ENCODE assay signal across 8 cellular contexts in the genomic region with DNA sequence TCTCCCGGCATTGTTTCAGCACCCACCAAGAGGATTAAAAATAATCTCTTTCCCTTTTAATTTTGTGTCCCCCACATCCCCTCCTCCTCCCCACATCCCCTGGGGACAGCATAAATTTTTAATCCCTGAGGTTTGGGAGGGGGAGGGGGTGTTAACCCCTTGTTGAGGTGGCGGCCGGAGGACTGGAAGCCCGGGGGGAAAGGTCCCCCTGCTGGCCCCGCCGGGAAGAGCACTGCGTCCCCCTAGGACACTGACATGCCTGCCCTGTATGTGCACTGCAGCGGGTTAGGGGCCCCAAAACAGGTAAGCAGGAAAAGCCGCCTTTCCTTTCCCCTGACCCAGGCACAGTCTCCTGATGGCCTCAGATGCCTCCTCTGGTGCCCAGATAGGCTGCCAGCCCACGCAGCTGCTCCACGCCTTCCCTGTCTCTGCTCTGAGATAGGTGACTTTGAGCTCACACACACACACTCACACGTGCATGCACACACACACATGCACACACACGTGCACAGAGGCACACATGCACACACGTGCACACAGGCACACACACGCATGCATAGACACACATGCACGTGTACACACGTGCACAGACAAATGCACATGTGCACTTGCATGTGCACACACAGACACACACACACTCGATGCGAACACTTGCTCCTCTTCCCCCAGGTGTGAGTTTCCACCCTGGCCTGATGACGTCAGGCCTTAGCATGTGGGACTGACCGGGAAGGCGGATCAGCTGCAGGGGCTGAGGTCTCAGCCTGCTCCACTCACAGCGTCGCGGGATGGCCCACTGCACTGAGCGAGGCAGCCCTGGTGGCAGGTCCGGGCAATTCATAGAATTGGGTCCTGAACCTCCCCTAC. TPM values are rescaled to one million over a fixed set of nuclear protein-coding genes. Genes with fewer than 3 reads are reported as not detected.
A peak's percentile ranks its signal among the peaks of the same experiment; 100 is the strongest.
DNase-seq lines count a peak whose midpoint lies in the region; ATAC-seq and TF ChIP-seq lines count a peak whose summit lies in the region.
"Had no signal": no experiment of that assay in that cellular context is flagged by ENCODE, and none has a peak within 500 bp of the region (broad histone marks: within the 10 kb centered on the region; RNA-seq: fewer than 3 reads in every experiment).

No MANE protein-coding gene starts in this region.

- peaks cover 66% of the 10 kb centered on the region for H3K27me3 Mint-ChIP-seq in activated B cell treated with CpG ODN at 0.5 μM for 24 hours

- no peak overlapping the region for H3K27ac ChIP-seq in sigmoid colon
- H3K27ac ChIP-seq: upper lobe of left lung had no signal

- in situ Hi-C loops in GM13977 (cut with MboI; ENCODE audit: low pct_unique_long_range_greater_than_20kb, low sequenced_read_pairs, unreplicated experiment) = no loop called here

- 22 to 25% methylated on average over 27 of the region's 27 CpGs for WGBS in sigmoid colon, 2 donors

- H3K4me3 Mint-ChIP-seq in activated B cell treated with CpG ODN at 0.5 μM for 24 hours = peak overlapping the region; percentile 69

- peak; percentile 65 for ATAC-seq in activated B cell treated with CpG ODN at 0.5 μM for 24 hours (ENCODE audit: low read depth)
- no peak for ATAC-seq in sciatic nerve
- ATAC-seq in HG02938 (IDR thresholded peaks at IDR 0.05; ENCODE audit: unreplicated experiment) = no peak

- peak; percentile 81 for TF ChIP-seq CTCF in GM13977 (IDR thresholded peaks at IDR 0.05; ENCODE audit: extremely low read depth, insufficient read depth, missing control alignments)
- TF ChIP-seq CTCF in activated B cell treated with CpG ODN at 0.5 μM for 24 hours (IDR thresholded peaks at IDR 0.05) = no peak
- TF ChIP-seq CTCF in sigmoid colon (IDR thresholded peaks at IDR 0.05) = peak in 1 of 4 experiments; percentile 40

- no peaks in the 10 kb centered on the region for H3K36me3 ChIP-seq in sigmoid colon
- H3K36me3 ChIP-seq: upper lobe of left lung had no signal

- no peak overlapping the region for H3K27ac Mint-ChIP-seq in activated B cell treated with CpG ODN at 0.5 μM for 24 hours

- POLR2A ChIA-PET in activated B cell treated with CpG ODN at 0.5 μM for 24 hours (lab: Charles Lee) = no interaction called here

- CTCF ChIA-PET in activated B cell treated with CpG ODN at 0.5 μM for 24 hours (lab: Charles Lee) = interaction anchor here (0.9 to 1.3 kb wide), 5 partner anchors 16 to 606 kb away, joined by 3 to 7 read pairs (median 4); no protein-coding TSS in a partner anchor

- no peaks in the 10 kb centered on the region for H3K36me3 Mint-ChIP-seq in activated B cell treated with CpG ODN at 0.5 μM for 24 hours (ENCODE audit: low read depth)

- H3K27me3 ChIP-seq in sigmoid colon = peaks cover 22 to 86% (median 67%) of the 10 kb centered on the region in 3 donors

- DNase-seq in GM13977 (ENCODE audit: low spot score) = peak; percentile 86
- DNase-seq in HuH-7 (ENCODE audit: low spot score) = peak; percentile 92
- DNase-seq in activated B cell treated with CpG ODN at 0.5 μM for 24 hours = no peak
- DNase-seq in germinal center (ENCODE audit: low spot score) = peak; percentile 71
- peak; percentile 40 for DNase-seq in sigmoid colon
- no peak for DNase-seq in sciatic nerve (ENCODE audit: low spot score)

- TF ChIP-seq EP300 in sigmoid colon (IDR thresholded peaks at IDR 0.05) = no peak

- peak overlapping the region in 1 of 4 donors; percentile 14 for H3K4me3 ChIP-seq in sigmoid colon

- peaks cover 15% of the 10 kb centered on the region for H3K4me1 Mint-ChIP-seq in activated B cell treated with CpG ODN at 0.5 μM for 24 hours

- no peaks in the 10 kb centered on the region for H3K9me3 Mint-ChIP-seq in activated B cell treated with CpG ODN at 0.5 μM for 24 hours

- intact Hi-C loops in activated B cell treated with CpG ODN at 0.5 μM for 24 hours (cut with micrococcal nuclease) (loop anchor here (1.0 to 5.0 kb wide), 5 partner anchors 27 to 621 kb away; no protein-coding TSS in a partner anchor), sigmoid colon (cut with DNase I) (no loop called here), sciatic nerve (cut with DNase I) (no loop called here)

- no peak for TF ChIP-seq POLR2A in sigmoid colon (IDR thresholded peaks at IDR 0.05)

- H3K4me1 ChIP-seq in sigmoid colon = peaks cover 0 to 14% (median 13%) of the 10 kb centered on the region in 4 donors

- peaks cover 0 to 2% (median 0%) of the 10 kb centered on the region in 4 donors for H3K9me3 ChIP-seq in sigmoid colon
- H3K9me3 ChIP-seq: upper lobe of left lung had no signal

RNA-seq across cellular contexts. Expression of gene CNPY1, which starts 12.3 kb away (rescaled TPM):
- total RNA-seq in activated B cell treated with CpG ODN at 0.5 μM for 24 hours (not detected in 2 replicates), sigmoid colon (not detected), sciatic nerve (not detected)
- not detected for polyA plus RNA-seq in sigmoid colon
- total RNA-seq: upper lobe of left lung had no signal

Comparison
In these comparisons a context has a peak if more than half of its experiments do, and no peak if none do; other contexts are left out.
1. DNase-seq: peak in GM13977 (single experiment), HuH-7 (single experiment), germinal center (single experiment) and sigmoid colon (single experiment); none in activated B cell treated with CpG ODN at 0.5 μM for 24 hours (single experiment) and sciatic nerve (single experiment).